ENCODE assay signal across 8 cellular contexts in genomic region chr16:19522369-19523159, GRCh38.
DNase-seq lines count a peak whose midpoint lies in the region; ATAC-seq and TF ChIP-seq lines count a peak whose summit lies in the region.

No MANE protein-coding gene starts in this region.

- H3K4me3 Mint-ChIP-seq in stimulated activated effector memory CD8-positive, alpha-beta T cell treated with anti-CD3 and anti-CD28 coated beads, Interleukin-12 subunit alpha, Interleukin-12 subunit beta, amount 100 ng/mL, for 72 hours, result peak overlapping the region; percentile 92

- no peak for ATAC-seq in stimulated activated effector memory CD8-positive, alpha-beta T cell treated with anti-CD3 and anti-CD28 coated beads, Interleukin-12 subunit alpha, Interleukin-12 subunit beta, amount 100 ng/mL, for 72 hours
- ATAC-seq in HG02610 (IDR thresholded peaks at IDR 0.05; ENCODE audit: unreplicated experiment), result no peak

- no peak for TF ChIP-seq CTCF in fibroblast of pulmonary artery (IDR thresholded peaks at IDR 0.05; ENCODE audit: low read length, missing control alignments)

- peaks cover 53% of the 10 kb centered on the region for H3K4me1 Mint-ChIP-seq in stimulated activated effector memory CD8-positive, alpha-beta T cell treated with anti-CD3 and anti-CD28 coated beads, Interleukin-12 subunit alpha, Interleukin-12 subunit beta, amount 100 ng/mL, for 72 hours

- peak overlapping the region; percentile 89 for H3K4me3 ChIP-seq in fibroblast of pulmonary artery (replicated peaks; ENCODE audit: low read depth, low read length)

- peak overlapping the region; percentile 87 for H3K27ac Mint-ChIP-seq in stimulated activated effector memory CD8-positive, alpha-beta T cell treated with anti-CD3 and anti-CD28 coated beads, Interleukin-12 subunit alpha, Interleukin-12 subunit beta, amount 100 ng/mL, for 72 hours

- H3K36me3 Mint-ChIP-seq in stimulated activated effector memory CD8-positive, alpha-beta T cell treated with anti-CD3 and anti-CD28 coated beads, Interleukin-12 subunit alpha, Interleukin-12 subunit beta, amount 100 ng/mL, for 72 hours, result peaks cover 38% of the 10 kb centered on the region

- peak; percentile 64 for DNase-seq in NCI-H2227 treated with DMSO at 0.1 percent for 48 hours (lab: John Stamatoyannopoulos, UW)
- DNase-seq in NCI-H2227 (lab: John Stamatoyannopoulos, UW; ENCODE audit: unreplicated experiment), result no peak
- no peak for DNase-seq in fibroblast of pulmonary artery (ENCODE audit: low read depth)
- DNase-seq in stimulated activated effector memory CD8-positive, alpha-beta T cell treated with anti-CD3 and anti-CD28 coated beads, Interleukin-12 subunit alpha, Interleukin-12 subunit beta, amount 100 ng/mL, for 72 hours (ENCODE audit: low spot score in 2 of 2), result no peak
- DNase-seq in EL, result no peak
- no peak for DNase-seq in NCI-H1105 treated with DMSO at 0.1 percent for 48 hours (lab: John Stamatoyannopoulos, UW)

- H3K9me3 Mint-ChIP-seq in stimulated activated effector memory CD8-positive, alpha-beta T cell treated with anti-CD3 and anti-CD28 coated beads, Interleukin-12 subunit alpha, Interleukin-12 subunit beta, amount 100 ng/mL, for 72 hours, result no peaks in the 10 kb centered on the region

- TF ChIP-seq POLR2A in Raji (IDR thresholded peaks at IDR 0.05; ENCODE audit: insufficient read depth, low read depth, low read length), result peak; percentile 65; the same call in 1 of the 2 replicates
